ENCODE assay signal across 14 cellular contexts in genomic region chr6:6246539-6246938, GRCh38.
DNase-seq lines count a peak whose midpoint lies in the region; ATAC-seq and TF ChIP-seq lines count a peak whose summit lies in the region.
"Had no signal": no experiment of that assay in that cellular context is flagged by ENCODE, and none has a peak within 500 bp of the region (broad histone marks: within the 10 kb centered on the region; RNA-seq: fewer than 3 reads in every experiment).

No MANE protein-coding gene starts in this region.

- TF ChIP-seq CTCF in DOHH2 (IDR thresholded peaks at IDR 0.05; ENCODE audit: low read depth, low read length, poor library complexity, severe bottlenecking), result no peak
- no peak for TF ChIP-seq CTCF in stomach (IDR thresholded peaks at IDR 0.05)

- H3F3A ChIP-seq in DOHH2 (ENCODE audit: control insufficient read depth, insufficient read depth), result no peaks in the 10 kb centered on the region

- H3K27ac ChIP-seq in DOHH2 (ENCODE audit: low read depth, low read length) (peak overlapping the region; percentile 42), stomach (no peak overlapping the region)
- H3K27ac ChIP-seq: hepatocyte had no signal

- intact Hi-C loops in stomach (cut with DNase I; ENCODE audit: low total_unique reads), result no loop called here

- H3K4me2 ChIP-seq in DOHH2 (ENCODE audit: low read length), result peak overlapping the region; percentile 58
- H3K4me2 ChIP-seq: hepatocyte had no signal

- peak; percentile 2 for DNase-seq in NCI-H524 treated with DMSO at 0.1 percent for 48 hours (lab: John Stamatoyannopoulos, UW)
- DNase-seq in mesenteric fat pad (ENCODE audit: low spot score), result no peak
- no peak for DNase-seq in HK-2 (ENCODE audit: unreplicated experiment)
- no peak for DNase-seq in stomach
- DNase-seq: activated naive CD4-positive, alpha-beta T cell treated with anti-CD3 and anti-CD28 coated beads, Interleukin-2, amount 10 ng/mL, durations not matched to agents 7 days and 5 days; cortex of kidney; NCI-H2227 treated with DMSO at 0.1 percent for 48 hours had no signal

- no peak for TF ChIP-seq EP300 in stomach (IDR thresholded peaks at IDR 0.05)

- H3K27me3 ChIP-seq in DOHH2 (ENCODE audit: control insufficient read depth, low read length) (no peaks in the 10 kb centered on the region), stomach (peaks cover 0 to 16% (median 0%) of the 10 kb centered on the region in 3 donors)

- H3K79me2 ChIP-seq in DOHH2 (ENCODE audit: control insufficient read depth, low read length), result no peaks in the 10 kb centered on the region
- H3K79me2 ChIP-seq: hepatocyte had no signal

- H3K4me3 ChIP-seq in DOHH2 (ENCODE audit: low read length) (peak overlapping the region; percentile 43), stomach (no peak overlapping the region)
- H3K4me3 ChIP-seq: hepatocyte, K562 had no signal

- H3K4me1 ChIP-seq in DOHH2 (ENCODE audit: control insufficient read depth, low read length) (peaks cover 43% of the 10 kb centered on the region), stomach (no peaks in the 10 kb centered on the region)

- H4K20me1 ChIP-seq in DOHH2 (ENCODE audit: control insufficient read depth, insufficient read depth, low read depth, low read length), result no peaks in the 10 kb centered on the region

- 30 to 41% (median 33%) methylated on average over 2 of the region's 2 CpGs for WGBS in stomach, 5 donors

- H3K9me3 ChIP-seq in DOHH2 (ENCODE audit: control insufficient read depth, insufficient read depth, low read length) (no peaks in the 10 kb centered on the region), stomach (no peaks in the 10 kb centered on the region)

- H3K36me3 ChIP-seq in DOHH2 (ENCODE audit: control insufficient read depth, low read length) (no peaks in the 10 kb centered on the region), stomach (no peaks in the 10 kb centered on the region)

- ATAC-seq in GM19397 (IDR thresholded peaks at IDR 0.05; ENCODE audit: unreplicated experiment) (peak; percentile 77), HG02943 (IDR thresholded peaks at IDR 0.05; ENCODE audit: low read depth, unreplicated experiment) (peak; percentile 81), GM21528 (IDR thresholded peaks at IDR 0.05; ENCODE audit: low FRiP score, unreplicated experiment) (no peak)
- ATAC-seq: K562, SK-N-SH treated with all-trans-retinoic acid at 6 μM for 48 hours had no signal

- TF ChIP-seq POLR2A in stomach (IDR thresholded peaks at IDR 0.05), result no peak

- no peaks in the 10 kb centered on the region for H3K9me2 ChIP-seq in DOHH2 (replicated peaks; ENCODE audit: control insufficient read depth, low read length)
